Comparison of ENCODE assay signal across 8 cellular contexts in genomic region chr1:179882253-179883039, GRCh38. TPM values are rescaled to one million over a fixed set of nuclear protein-coding genes. Genes with fewer than 3 reads are reported as not detected.
DNase-seq lines count a peak whose midpoint lies in the region; ATAC-seq and TF ChIP-seq lines count a peak whose summit lies in the region.

Gene TOR1AIP1, plus strand, starts transcription at chr1:179882285. Its CDS starts 218 bp downstream, at chr1:179882503.

- peak; percentile 94 to 98 (median 97) for DNase-seq in Peyer's patch
- DNase-seq in activated T-cell treated with anti-CD3 and anti-CD28 coated beads, Interleukin-2, amount 50 U/mL, for 48 hours = peak; percentile 97
- DNase-seq in stimulated activated CD8-positive, alpha-beta memory T cell treated with anti-CD3 and anti-CD28 coated beads, Interleukin-7, amount 100 ng/mL, for 4 hours (ENCODE audit: low read depth in 2 of 2) = peak; percentile 94 to 96

- H3K4me1 ChIP-seq in DOHH2 (ENCODE audit: control insufficient read depth, low read length) (peaks cover 59% of the 10 kb centered on the region), Peyer's patch (peaks cover 0 to 52% (median under 1%) of the 10 kb centered on the region in 4 donors), muscle layer of duodenum (ENCODE audit: control insufficient read depth in 1 of 2, insufficient read depth in 2 of 2, low read length in 2 of 2) (peaks cover 8 to 48% of the 10 kb centered on the region in 2 donors)

- H3K9me2 ChIP-seq in DOHH2 (replicated peaks; ENCODE audit: control insufficient read depth, low read length) = no peaks in the 10 kb centered on the region

- ATAC-seq in GM21786 (IDR thresholded peaks at IDR 0.05; ENCODE audit: unreplicated experiment) (peak; percentile 71), esophagus mucosa (peak; percentile 94)

- TF ChIP-seq CTCF in DOHH2 (IDR thresholded peaks at IDR 0.05; ENCODE audit: low read depth, low read length, poor library complexity, severe bottlenecking) = peak; percentile 62
- peak; percentile 49 to 87 (median 70) for TF ChIP-seq CTCF in Peyer's patch (IDR thresholded peaks at IDR 0.05)

- H3K4me2 ChIP-seq in DOHH2 (ENCODE audit: low read length) = peak within 1 kb of the TSS; percentile 72

- H3K27me3 ChIP-seq in DOHH2 (ENCODE audit: control insufficient read depth, low read length) = no peaks in the 10 kb centered on the region
- H3K27me3 ChIP-seq in Peyer's patch = no peaks in the 10 kb centered on the region
- H3K27me3 ChIP-seq in muscle layer of duodenum (ENCODE audit: low read depth, low read length) = no peaks in the 10 kb centered on the region

- peaks cover 28% of the 10 kb centered on the region for H3K36me3 ChIP-seq in DOHH2 (ENCODE audit: control insufficient read depth, low read length)
- H3K36me3 ChIP-seq in KOPT-K1 (ENCODE audit: insufficient read depth, low read length) = peaks cover 32% of the 10 kb centered on the region
- H3K36me3 ChIP-seq in Peyer's patch = peaks cover 0 to 24% (median 0%) of the 10 kb centered on the region in 3 donors
- peaks cover 8 to 21% of the 10 kb centered on the region in 2 donors for H3K36me3 ChIP-seq in muscle layer of duodenum (ENCODE audit: control insufficient read depth in 1 of 2, insufficient read depth in 2 of 2, low read length in 2 of 2)

- peak; percentile 87 to 88 for TF ChIP-seq POLR2A in Peyer's patch (IDR thresholded peaks at IDR 0.05)

- peaks cover 20% of the 10 kb centered on the region for H3F3A ChIP-seq in DOHH2 (ENCODE audit: control insufficient read depth, insufficient read depth)

- H3K27ac ChIP-seq in DOHH2 (ENCODE audit: low read depth, low read length) (peak within 1 kb of the TSS; percentile 96), KOPT-K1 (ENCODE audit: low read depth, low read length, poor library complexity, severe bottlenecking) (peak within 1 kb of the TSS; percentile 95), Peyer's patch (peak within 1 kb of the TSS; percentile 95 to 99 (median 98)), muscle layer of duodenum (ENCODE audit: low read length) (peak within 1 kb of the TSS; percentile 96)

- H3K79me2 ChIP-seq in DOHH2 (ENCODE audit: control insufficient read depth, low read length) = peaks cover 33% of the 10 kb centered on the region

- no peaks in the 10 kb centered on the region for H4K20me1 ChIP-seq in DOHH2 (ENCODE audit: control insufficient read depth, insufficient read depth, low read depth, low read length)

- peak within 1 kb of the TSS; percentile 96 for H3K4me3 ChIP-seq in DOHH2 (ENCODE audit: low read length)
- peak within 1 kb of the TSS; percentile 66 to 90 (median 84) for H3K4me3 ChIP-seq in Peyer's patch
- H3K4me3 ChIP-seq in muscle layer of duodenum (ENCODE audit: low read depth in 1 of 2, low read length in 2 of 2) = peak within 1 kb of the TSS; percentile 73 to 98

- H3K9me3 ChIP-seq in DOHH2 (ENCODE audit: control insufficient read depth, insufficient read depth, low read length) (no peaks in the 10 kb centered on the region), KOPT-K1 (ENCODE audit: insufficient read depth, low read length, poor library complexity, severe bottlenecking) (no peaks in the 10 kb centered on the region), Peyer's patch (no peaks in the 10 kb centered on the region), muscle layer of duodenum (ENCODE audit: control insufficient read depth in 1 of 2, low read length in 2 of 2) (no peaks in the 10 kb centered on the region)

RNA-seq across cellular contexts. Expression of gene TOR1AIP1, which starts in this region (rescaled TPM):
- total RNA-seq in Peyer's patch (10 to 100 TPM; 24.7 to 41.3 (median 30.0) TPM), esophagus mucosa (27.1 TPM)

Comparison
In these comparisons a context has a peak if more than half of its experiments do, and no peak if none do; other contexts are left out.
1. Peak in every context shown above with its lines: DNase-seq, ATAC-seq, H3K4me3 ChIP-seq and H3K27ac ChIP-seq.